1 cellular context compared by ENCODE assay signal in the genomic region with DNA sequence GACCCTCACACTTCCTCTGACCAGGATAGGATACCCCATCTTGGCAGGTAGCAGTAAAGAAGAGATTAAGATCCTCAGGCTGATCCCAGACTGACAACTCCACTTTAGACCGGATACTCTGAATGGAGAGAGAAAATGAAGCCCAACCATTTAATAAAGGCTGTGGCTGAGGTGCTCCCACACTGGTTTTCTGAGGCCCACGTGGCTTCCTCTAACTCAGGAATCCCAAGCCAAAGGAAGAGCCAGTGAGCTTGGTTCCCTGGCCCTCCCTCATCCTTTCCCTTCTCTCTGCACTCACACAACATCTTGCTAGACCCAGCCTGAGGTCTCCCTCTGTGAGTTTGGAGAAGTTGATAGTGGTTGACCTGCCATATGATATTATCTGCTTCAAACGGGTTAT.
TF ChIP-seq lines count a peak whose summit lies in the region.

No MANE protein-coding gene starts in this region.

TF ChIP-seq in GM23338, 12 proteins besides CTCF, POLR2A, EP300 and RAD21 (continued from another document):
- TF ChIP-seq, protein P1, sequence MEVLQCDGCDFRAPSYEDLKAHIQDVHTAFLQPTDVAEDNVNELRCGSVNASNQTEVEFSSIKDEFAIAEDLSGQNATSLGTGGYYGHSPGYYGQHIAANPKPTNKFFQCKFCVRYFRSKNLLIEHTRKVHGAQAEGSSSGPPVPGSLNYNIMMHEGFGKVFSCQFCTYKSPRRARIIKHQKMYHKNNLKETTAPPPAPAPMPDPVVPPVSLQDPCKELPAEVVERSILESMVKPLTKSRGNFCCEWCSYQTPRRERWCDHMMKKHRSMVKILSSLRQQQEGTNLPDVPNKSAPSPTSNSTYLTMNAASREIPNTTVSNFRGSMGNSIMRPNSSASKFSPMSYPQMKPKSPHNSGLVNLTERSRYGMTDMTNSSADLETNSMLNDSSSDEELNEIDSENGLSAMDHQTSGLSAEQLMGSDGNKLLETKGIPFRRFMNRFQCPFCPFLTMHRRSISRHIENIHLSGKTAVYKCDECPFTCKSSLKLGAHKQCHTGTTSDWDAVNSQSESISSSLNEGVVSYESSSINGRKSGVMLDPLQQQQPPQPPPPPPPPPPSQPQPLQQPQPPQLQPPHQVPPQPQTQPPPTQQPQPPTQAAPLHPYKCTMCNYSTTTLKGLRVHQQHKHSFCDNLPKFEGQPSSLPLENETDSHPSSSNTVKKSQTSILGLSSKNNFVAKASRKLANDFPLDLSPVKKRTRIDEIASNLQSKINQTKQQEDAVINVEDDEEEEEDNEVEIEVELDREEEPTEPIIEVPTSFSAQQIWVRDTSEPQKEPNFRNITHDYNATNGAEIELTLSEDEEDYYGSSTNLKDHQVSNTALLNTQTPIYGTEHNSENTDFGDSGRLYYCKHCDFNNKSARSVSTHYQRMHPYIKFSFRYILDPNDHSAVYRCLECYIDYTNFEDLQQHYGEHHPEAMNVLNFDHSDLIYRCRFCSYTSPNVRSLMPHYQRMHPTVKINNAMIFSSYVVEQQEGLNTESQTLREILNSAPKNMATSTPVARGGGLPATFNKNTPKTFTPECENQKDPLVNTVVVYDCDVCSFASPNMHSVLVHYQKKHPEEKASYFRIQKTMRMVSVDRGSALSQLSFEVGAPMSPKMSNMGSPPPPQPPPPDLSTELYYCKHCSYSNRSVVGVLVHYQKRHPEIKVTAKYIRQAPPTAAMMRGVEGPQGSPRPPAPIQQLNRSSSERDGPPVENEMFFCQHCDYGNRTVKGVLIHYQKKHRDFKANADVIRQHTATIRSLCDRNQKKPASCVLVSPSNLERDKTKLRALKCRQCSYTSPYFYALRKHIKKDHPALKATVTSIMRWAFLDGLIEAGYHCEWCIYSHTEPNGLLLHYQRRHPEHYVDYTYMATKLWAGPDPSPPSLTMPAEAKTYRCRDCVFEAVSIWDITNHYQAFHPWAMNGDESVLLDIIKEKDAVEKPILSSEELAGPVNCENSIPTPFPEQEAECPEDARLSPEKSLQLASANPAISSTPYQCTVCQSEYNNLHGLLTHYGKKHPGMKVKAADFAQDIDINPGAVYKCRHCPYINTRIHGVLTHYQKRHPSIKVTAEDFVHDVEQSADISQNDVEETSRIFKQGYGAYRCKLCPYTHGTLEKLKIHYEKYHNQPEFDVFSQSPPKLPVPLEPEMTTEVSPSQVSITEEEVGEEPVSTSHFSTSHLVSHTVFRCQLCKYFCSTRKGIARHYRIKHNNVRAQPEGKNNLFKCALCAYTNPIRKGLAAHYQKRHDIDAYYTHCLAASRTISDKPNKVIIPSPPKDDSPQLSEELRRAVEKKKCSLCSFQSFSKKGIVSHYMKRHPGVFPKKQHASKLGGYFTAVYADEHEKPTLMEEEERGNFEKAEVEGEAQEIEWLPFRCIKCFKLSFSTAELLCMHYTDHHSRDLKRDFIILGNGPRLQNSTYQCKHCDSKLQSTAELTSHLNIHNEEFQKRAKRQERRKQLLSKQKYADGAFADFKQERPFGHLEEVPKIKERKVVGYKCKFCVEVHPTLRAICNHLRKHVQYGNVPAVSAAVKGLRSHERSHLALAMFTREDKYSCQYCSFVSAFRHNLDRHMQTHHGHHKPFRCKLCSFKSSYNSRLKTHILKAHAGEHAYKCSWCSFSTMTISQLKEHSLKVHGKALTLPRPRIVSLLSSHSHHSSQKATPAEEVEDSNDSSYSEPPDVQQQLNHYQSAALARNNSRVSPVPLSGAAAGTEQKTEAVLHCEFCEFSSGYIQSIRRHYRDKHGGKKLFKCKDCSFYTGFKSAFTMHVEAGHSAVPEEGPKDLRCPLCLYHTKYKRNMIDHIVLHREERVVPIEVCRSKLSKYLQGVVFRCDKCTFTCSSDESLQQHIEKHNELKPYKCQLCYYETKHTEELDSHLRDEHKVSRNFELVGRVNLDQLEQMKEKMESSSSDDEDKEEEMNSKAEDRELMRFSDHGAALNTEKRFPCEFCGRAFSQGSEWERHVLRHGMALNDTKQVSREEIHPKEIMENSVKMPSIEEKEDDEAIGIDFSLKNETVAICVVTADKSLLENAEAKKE (CRISPR knock-in tag; IDR thresholded peaks at IDR 0.05), result no peak
